ENCODE assay signal across 8 cellular contexts in genomic region chr2:54862742-54863141, GRCh38.
"Had no signal": no experiment of that assay in that cellular context is flagged by ENCODE, and none has a peak within 500 bp of the region (broad histone marks: within the 10 kb centered on the region; RNA-seq: fewer than 3 reads in every experiment).

No MANE protein-coding gene starts in this region.

- H3K27me3 Mint-ChIP-seq: IgD-negative memory B cell had no signal

- H3K27ac ChIP-seq: HL-60 had no signal

- H3K4me1 ChIP-seq: HAP-1 had no signal

- H3K9me3 ChIP-seq: HAP-1 had no signal

- ATAC-seq: HCT116, HepG2 had no signal

- H3K4me3 Mint-ChIP-seq: HFFc6 had no signal

- DNase-seq: GOT3, H7, HFFc6 had no signal

- H3K4me3 ChIP-seq: HAP-1 had no signal

- H3K36me3 Mint-ChIP-seq: IgD-negative memory B cell had no signal

- H3K36me3 ChIP-seq: HAP-1 had no signal

- H3K27ac Mint-ChIP-seq: HFFc6 had no signal
